Comparison of ENCODE assay signal across 13 cellular contexts in the genomic region with DNA sequence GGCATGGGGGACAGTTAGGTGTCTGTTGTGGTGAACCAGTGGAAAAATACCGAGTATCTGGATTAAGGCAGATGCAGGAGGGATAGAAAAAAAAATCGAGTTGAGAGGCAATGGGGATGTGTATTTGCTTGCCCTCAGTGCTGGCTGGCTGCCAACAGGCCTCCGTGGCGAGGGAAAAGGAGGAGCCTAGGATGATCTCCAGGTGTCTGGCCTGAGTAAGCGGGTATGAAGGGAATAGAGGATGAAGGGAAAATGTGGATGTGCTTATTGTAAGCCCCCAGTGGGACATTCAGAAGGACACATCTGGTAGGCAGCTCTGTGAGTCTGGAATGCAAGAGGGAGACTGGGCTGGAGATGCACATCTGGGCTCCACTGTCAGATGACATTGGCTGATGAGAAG. TPM values are rescaled to one million over a fixed set of nuclear protein-coding genes. Genes with fewer than 3 reads are reported as not detected.
DNase-seq lines count a peak whose midpoint lies in the region; ATAC-seq and TF ChIP-seq lines count a peak whose summit lies in the region.
"Had no signal": no experiment of that assay in that cellular context is flagged by ENCODE, and none has a peak within 500 bp of the region (broad histone marks: within the 10 kb centered on the region; RNA-seq: fewer than 3 reads in every experiment).

No MANE protein-coding gene starts in this region.

- no peaks in the 10 kb centered on the region for H3K9me3 ChIP-seq in stomach

- peak; percentile 74 for ATAC-seq in esophagus mucosa
- ATAC-seq in HG02981 (IDR thresholded peaks at IDR 0.05; ENCODE audit: unreplicated experiment), result no peak
- ATAC-seq: activated CD4-positive, CD25-positive, alpha-beta regulatory T cell treated with anti-CD3 and anti-CD28 coated beads, Interleukin-2, amount 50 U/mL, for 24 hours had no signal

- no peaks in the 10 kb centered on the region for H3K27me3 ChIP-seq in stomach

- intact Hi-C loops in stomach (cut with DNase I; ENCODE audit: low total_unique reads), result no loop called here

- 36 to 46% (median 45%) methylated on average over 5 of the region's 5 CpGs for WGBS in stomach, 5 donors

- DNase-seq in DMS153 treated with DMSO at 0.1 percent for 48 hours (lab: John Stamatoyannopoulos, UW; ENCODE audit: unreplicated experiment), result peak; percentile 84
- DNase-seq in NCI-H1092 treated with DMSO at 0.1 percent for 48 hours (lab: John Stamatoyannopoulos, UW), result peak; percentile 58
- peak; percentile 95 for DNase-seq in NCI-H748 (lab: John Stamatoyannopoulos, UW; ENCODE audit: unreplicated experiment)
- DNase-seq in EL, result no peak
- DNase-seq in stomach, result no peak
- DNase-seq in RKO (ENCODE audit: low spot score), result no peak
- DNase-seq: activated gamma-delta T cell; CD4-positive, CD25-positive, alpha-beta regulatory T cell; HCEC 1CT; SIG-M5 had no signal

- TF ChIP-seq CTCF in stomach (IDR thresholded peaks at IDR 0.05), result no peak

- no peaks in the 10 kb centered on the region for H3K36me3 ChIP-seq in stomach

- peaks cover 0 to 4% (median 0%) of the 10 kb centered on the region in 4 donors for H3K4me1 ChIP-seq in stomach

- no peak overlapping the region for H3K27ac ChIP-seq in stomach

- no peak for TF ChIP-seq EP300 in stomach (IDR thresholded peaks at IDR 0.05)

- no peak for TF ChIP-seq POLR2A in stomach (IDR thresholded peaks at IDR 0.05)

- H3K4me3 ChIP-seq in stomach, result no peak overlapping the region

RNA-seq across cellular contexts. Expression of a gene that starts 22.8 kb away (rescaled TPM):
- total RNA-seq in esophagus mucosa (3.4 TPM), stomach (100 to 1,000 TPM in 2 of 5 donors, 10 to 100 TPM in 3; 18.1 to 150 (median 31.0) TPM)
- 10 to 100 TPM in 2 of 3 donors, 1 to 10 TPM in 1; 7.6 to 15.0 (median 12.3) TPM for polyA plus RNA-seq in stomach
- total RNA-seq: CD4-positive, CD25-positive, alpha-beta regulatory T cell had no signal
- polyA plus RNA-seq: CD4-positive, CD25-positive, alpha-beta regulatory T cell had no signal

Comparison
In these comparisons a context has a peak if more than half of its experiments do, and no peak if none do; other contexts are left out.
1. DNase-seq: peak in DMS153 treated with DMSO at 0.1 percent for 48 hours (single experiment), NCI-H1092 treated with DMSO at 0.1 percent for 48 hours (single experiment) and NCI-H748 (single experiment); none in EL (single experiment), stomach (single experiment) and RKO (single experiment).